24 cellular contexts compared by ENCODE assay signal in genomic region chr18:62590799-62591640, GRCh38.
"Had no signal": no experiment of that assay in that cellular context is flagged by ENCODE, and none has a peak within 500 bp of the region (broad histone marks: within the 10 kb centered on the region; RNA-seq: fewer than 3 reads in every experiment).

No MANE protein-coding gene starts in this region.

- H3K9me3 Mint-ChIP-seq: activated naive CD8-positive, alpha-beta T cell treated with anti-CD3 and anti-CD28 coated beads, Interleukin-2, amount 50 U/mL, for 24 hours; central memory CD8-positive, alpha-beta T cell; natural killer cell had no signal

- H3K4me1 ChIP-seq: parathyroid adenoma, testis had no signal

- H3K36me3 Mint-ChIP-seq: brain, natural killer cell had no signal

- ATAC-seq: activated naive CD8-positive, alpha-beta T cell treated with anti-CD3 and anti-CD28 coated beads, Interleukin-2, amount 50 U/mL, for 24 hours; gastroesophageal sphincter; natural killer cell; stimulated activated memory B cell treated with anti-CD40 and anti-IgM and Interleukin-4, amounts not matched to agents 10 μg/mL and 1 μg/mL and 100 μg/mL, for 72 hours had no signal

- H3K4me3 ChIP-seq: coronary artery, gastroesophageal sphincter, lower lobe of right lung, sigmoid colon, spleen, testis, upper lobe of left lung had no signal

- H3K9ac ChIP-seq: parathyroid adenoma had no signal

- DNase-seq: activated CD4-positive, alpha-beta T cell treated with anti-CD3 and anti-CD28 coated beads for 1 hour; activated CD4-positive, alpha-beta T cell treated with anti-CD3 and anti-CD28 coated beads, Interleukin-2, amount 50 U/mL, for 4 hours; activated naive CD4-positive, alpha-beta T cell treated with anti-CD3 and anti-CD28 coated beads for 36 hours; activated naive CD8-positive, alpha-beta T cell treated with anti-CD3 and anti-CD28 coated beads, Interleukin-2, amount 50 U/mL, for 24 hours; activated T-cell treated with anti-CD3 and anti-CD28 coated beads, Interleukin-2, amount 50 U/mL, for 1 hour; anterior cingulate cortex; lower lobe of right lung; natural killer cell; sigmoid colon; spleen; stimulated activated CD4-positive, alpha-beta T cell treated with anti-CD3 and anti-CD28 coated beads, Interleukin-4, amount 100 ng/mL, for 4 hours; SW 1271; T-helper 2 cell; testis; upper lobe of left lung; WERI-Rb-1 had no signal

- FAIRE-seq: endometrium had no signal

- H3K4me3 Mint-ChIP-seq: activated naive CD4-positive, alpha-beta T cell treated with anti-CD3 and anti-CD28 coated beads for 36 hours; activated naive CD8-positive, alpha-beta T cell treated with anti-CD3 and anti-CD28 coated beads, Interleukin-2, amount 50 U/mL, for 24 hours; brain; central memory CD8-positive, alpha-beta T cell; natural killer cell; stimulated activated memory B cell treated with anti-CD40 and anti-IgM and Interleukin-4, amounts not matched to agents 10 μg/mL and 1 μg/mL and 100 μg/mL, for 72 hours had no signal

- H3K79me2 ChIP-seq: parathyroid adenoma had no signal

- H2AFZ ChIP-seq: parathyroid adenoma had no signal

- H3K9me3 ChIP-seq: gastroesophageal sphincter, lower lobe of right lung, neutrophil, sigmoid colon, testis, upper lobe of left lung had no signal

- H3K36me3 ChIP-seq: gastroesophageal sphincter, lower lobe of right lung, neutrophil, sigmoid colon, upper lobe of left lung, WERI-Rb-1 had no signal

- H3K27me3 ChIP-seq: testis had no signal

- H3K27ac ChIP-seq: coronary artery, gastroesophageal sphincter, lower lobe of right lung, neutrophil, parathyroid adenoma, sigmoid colon, spleen, testis, upper lobe of left lung, WERI-Rb-1 had no signal

- H3K27me3 Mint-ChIP-seq: central memory CD8-positive, alpha-beta T cell; stimulated activated memory B cell treated with anti-CD40 and anti-IgM and Interleukin-4, amounts not matched to agents 10 μg/mL and 1 μg/mL and 100 μg/mL, for 72 hours had no signal

- H3K27ac Mint-ChIP-seq: activated naive CD4-positive, alpha-beta T cell treated with anti-CD3 and anti-CD28 coated beads for 36 hours; activated naive CD8-positive, alpha-beta T cell treated with anti-CD3 and anti-CD28 coated beads, Interleukin-2, amount 50 U/mL, for 24 hours; brain; natural killer cell; stimulated activated memory B cell treated with anti-CD40 and anti-IgM and Interleukin-4, amounts not matched to agents 10 μg/mL and 1 μg/mL and 100 μg/mL, for 72 hours had no signal
